ENCODE assay signal across 17 cellular contexts in genomic region chr4:9916346-9916745, GRCh38.
DNase-seq lines count a peak whose midpoint lies in the region; ATAC-seq lines count a peak whose summit lies in the region.
"Had no signal": no experiment of that assay in that cellular context is flagged by ENCODE, and none has a peak within 500 bp of the region (broad histone marks: within the 10 kb centered on the region; RNA-seq: fewer than 3 reads in every experiment).

No MANE protein-coding gene starts in this region.

- H3K27me3 ChIP-seq in right cardiac atrium (ENCODE audit: control insufficient read depth, insufficient read depth) (no peaks in the 10 kb centered on the region), trophoblast cell (ENCODE audit: insufficient read depth, low read length) (no peaks in the 10 kb centered on the region)
- H3K27me3 ChIP-seq: BLaER1 had no signal

- H3K18ac ChIP-seq in trophoblast cell (ENCODE audit: low read length): no peak overlapping the region

- intact Hi-C loops in right cardiac atrium (cut with DNase I): no loop called here
- intact Hi-C loops in left cardiac atrium (cut with DNase I): no loop called here

- no peak overlapping the region for H3K14ac ChIP-seq in trophoblast cell (ENCODE audit: low read length)

- DNase-seq in DMS 273 (lab: John Stamatoyannopoulos, UW; ENCODE audit: unreplicated experiment) (peak; percentile 18), DMS 273 treated with DMSO at 0.1 percent for 48 hours (lab: John Stamatoyannopoulos, UW) (no peak), right cardiac atrium (no peak), left cardiac atrium (no peak), trophoblast cell (peak; percentile 38 to 84), COLO829 (ENCODE audit: low spot score) (no peak)
- no peak for DNase-seq in effector CD4-positive, alpha-beta T cell
- DNase-seq: CD4-positive, CD25-positive, alpha-beta regulatory T cell; CD8-positive, alpha-beta T cell; DMS153; DND-41; H9 had no signal

- no peak overlapping the region for H3K4ac ChIP-seq in trophoblast cell (ENCODE audit: low read depth, low read length)

- H3K23ac ChIP-seq in trophoblast cell (ENCODE audit: low read length): no peak overlapping the region

- no peak overlapping the region for H3K9ac ChIP-seq in trophoblast cell (ENCODE audit: low read length)
- H3K9ac ChIP-seq: BLaER1 had no signal

- H2BK12ac ChIP-seq in trophoblast cell (ENCODE audit: low read length): no peak overlapping the region

- H4K12ac ChIP-seq in trophoblast cell (ENCODE audit: low read depth, low read length): no peak overlapping the region

- 42% methylated on average over 1 of the region's 1 CpG for WGBS in right cardiac atrium
- WGBS in trophoblast cell (ENCODE audit: extremely low coverage, insufficient coverage, insufficient read length): no CpG with 5 or more reads among the region's 1 CpG

- H3K4me1 ChIP-seq in right cardiac atrium (ENCODE audit: control insufficient read depth, insufficient read depth, low read length) (peaks cover 2% of the 10 kb centered on the region), trophoblast cell (ENCODE audit: control insufficient read depth in 1 of 2, insufficient read depth in 2 of 2, low read length in 2 of 2) (no peaks in the 10 kb centered on the region)

- H3K4me2 ChIP-seq in trophoblast cell (ENCODE audit: low read length): no peak overlapping the region
- H3K4me2 ChIP-seq: BLaER1, GM23338 had no signal

- H3K27ac ChIP-seq in right cardiac atrium (ENCODE audit: low read length) (peak overlapping the region; percentile 68), trophoblast cell (ENCODE audit: low read depth, low read length) (no peak overlapping the region)
- H3K27ac ChIP-seq: 22Rv1, BLaER1, C4-2B had no signal

- H3K36me3 ChIP-seq in trophoblast cell (ENCODE audit: control insufficient read depth in 1 of 2, insufficient read depth in 2 of 2, low read length in 2 of 2): no peaks in the 10 kb centered on the region
- H3K36me3 ChIP-seq: BLaER1 had no signal

- H3K79me2 ChIP-seq in trophoblast cell (ENCODE audit: control insufficient read depth, insufficient read depth, low read length, poor library complexity): no peaks in the 10 kb centered on the region

- H3K79me1 ChIP-seq in trophoblast cell (ENCODE audit: low read length): no peaks in the 10 kb centered on the region

- no peak overlapping the region for H2AK5ac ChIP-seq in trophoblast cell (ENCODE audit: low read length)

- H2AFZ ChIP-seq in trophoblast cell (ENCODE audit: insufficient read depth, low read length, poor library complexity): no peak overlapping the region
- H2AFZ ChIP-seq: GM23338 had no signal

- ATAC-seq in right cardiac atrium (no peak), left cardiac atrium (no peak)
- ATAC-seq: CD8-positive, alpha-beta T cell; GM23338; HCT116 had no signal

- H4K8ac ChIP-seq in trophoblast cell (ENCODE audit: low read depth, low read length): no peak overlapping the region

- H2BK5ac ChIP-seq in trophoblast cell (ENCODE audit: low read depth, low read length, poor library complexity): no peak overlapping the region

- H2BK120ac ChIP-seq in trophoblast cell (ENCODE audit: insufficient read depth, low read length, poor library complexity): no peak overlapping the region

- H3K4me3 ChIP-seq in right cardiac atrium (ENCODE audit: low read length) (no peak overlapping the region), trophoblast cell (ENCODE audit: low read depth, low read length) (no peak overlapping the region)
- H3K4me3 ChIP-seq: BLaER1, GM23338 had no signal

- H4K91ac ChIP-seq in trophoblast cell (ENCODE audit: low read depth, low read length): no peak overlapping the region

- H3K9me3 ChIP-seq in right cardiac atrium (ENCODE audit: control insufficient read depth, low read length) (no peaks in the 10 kb centered on the region), trophoblast cell (ENCODE audit: insufficient read depth, low read depth, low read length) (no peaks in the 10 kb centered on the region)
- H3K9me3 ChIP-seq: BLaER1 had no signal

Comparison
In these comparisons a context has a peak if more than half of its experiments do, and no peak if none do; other contexts are left out.
1. DNase-seq: peak in DMS 273 (single experiment) and trophoblast cell (2 of 2); none in DMS 273 treated with DMSO at 0.1 percent for 48 hours (single experiment), right cardiac atrium (0 of 3), left cardiac atrium (single experiment), effector CD4-positive, alpha-beta T cell (single experiment) and COLO829 (single experiment).